In genomic region chr11:62879554-62879953, GRCh38 we compare ENCODE assay signal across 2 cellular contexts.
TF ChIP-seq lines count a peak whose summit lies in the region.

No MANE protein-coding gene starts in this region.

TF ChIP-seq in endothelial cell of umbilical vein, 7 proteins besides CTCF, POLR2A, EP300 and RAD21:
- no peak for TF ChIP-seq JUN (IDR thresholded peaks at IDR 0.05; ENCODE audit: borderline replicate concordance, insufficient read depth, insufficient read length, low read depth)
- no peak for TF ChIP-seq GATA2 (IDR thresholded peaks at IDR 0.05; ENCODE audit: insufficient read depth, insufficient read length, low read depth, low read length)

TF ChIP-seq in GM12891, 5 proteins besides CTCF, POLR2A, EP300 and RAD21:
- TF ChIP-seq TAF1 (IDR thresholded peaks at IDR 0.05; ENCODE audit: low read depth, low read length), result no peak
- TF ChIP-seq POLR2AphosphoS5 (IDR thresholded peaks at IDR 0.05; ENCODE audit: low read depth, low read length), result no peak
- no peak for TF ChIP-seq POU2F2 (IDR thresholded peaks at IDR 0.05; ENCODE audit: low read depth, low read length)
- no peak for TF ChIP-seq PAX5 (IDR thresholded peaks at IDR 0.05; ENCODE audit: insufficient read depth, low read length, severe bottlenecking)
- TF ChIP-seq SPI1 (IDR thresholded peaks at IDR 0.05; ENCODE audit: low read depth, low read length), result no peak
